ENCODE assay signal across 12 cellular contexts in genomic region chr3:194984624-194985023, GRCh38.
DNase-seq lines count a peak whose midpoint lies in the region; ATAC-seq, FAIRE-seq and TF ChIP-seq lines count a peak whose summit lies in the region.
"Had no signal": no experiment of that assay in that cellular context is flagged by ENCODE, and none has a peak within 500 bp of the region (broad histone marks: within the 10 kb centered on the region; RNA-seq: fewer than 3 reads in every experiment).

No MANE protein-coding gene starts in this region.

- H3K27ac ChIP-seq in ACC112 (ENCODE audit: low read depth, low read length): no peak overlapping the region
- H3K27ac ChIP-seq in PC-3 (ENCODE audit: low read length): no peak overlapping the region
- no peak overlapping the region for H3K27ac ChIP-seq in trophoblast cell (ENCODE audit: low read depth, low read length)

- POLR2A ChIA-PET in PC-3 (lab: Charles Lee; ENCODE audit: unreplicated experiment): no interaction called here
- POLR2A ChIA-PET in activated CD8-positive, alpha-beta T cell treated with anti-CD3 and anti-CD28 coated beads, Interleukin-2, amount 10 ng/mL, durations not matched to agents 7 days and 5 days (lab: Charles Lee): no interaction called here

- no peaks in the 10 kb centered on the region for H3K79me1 ChIP-seq in trophoblast cell (ENCODE audit: low read length)

- CTCF ChIA-PET in PC-3 (lab: Charles Lee): interaction anchor here (1.0 to 2.5 kb wide), 4 partner anchors 46 to 302 kb away, joined by 3 to 34 read pairs (median 4); no protein-coding TSS in a partner anchor
- CTCF ChIA-PET in activated CD8-positive, alpha-beta T cell treated with anti-CD3 and anti-CD28 coated beads, Interleukin-2, amount 10 ng/mL, durations not matched to agents 7 days and 5 days (lab: Charles Lee): no interaction called here

- no peak overlapping the region for H3K23ac ChIP-seq in trophoblast cell (ENCODE audit: low read length)

- H3K9ac ChIP-seq in PC-3 (ENCODE audit: low read length) (no peak overlapping the region; the same call in 1 of the 2 replicates), trophoblast cell (ENCODE audit: low read length) (no peak overlapping the region)

- H4K20me1 ChIP-seq in PC-3 (ENCODE audit: low read length): no peaks in the 10 kb centered on the region

- peak; percentile 7 for DNase-seq in PC-3
- no peak for DNase-seq in glutamatergic neuron
- DNase-seq in trophoblast cell: no peak
- DNase-seq in RCC 7860 (ENCODE audit: low spot score): no peak
- no peak for DNase-seq in activated CD8-positive, alpha-beta T cell treated with anti-CD3 and anti-CD28 coated beads, Interleukin-2, amount 10 ng/mL, durations not matched to agents 7 days and 5 days
- no peak for DNase-seq in D721Med (ENCODE audit: insufficient read length, low spot score)
- DNase-seq: activated naive CD8-positive, alpha-beta T cell treated with anti-CD3 and anti-CD28 coated beads, Interleukin-2, amount 10 ng/mL, durations not matched to agents 7 days and 5 days had no signal

- H3K9me3 Mint-ChIP-seq in glutamatergic neuron (ENCODE audit: unreplicated experiment): peaks cover 19% of the 10 kb centered on the region
- no peaks in the 10 kb centered on the region for H3K9me3 Mint-ChIP-seq in activated CD8-positive, alpha-beta T cell treated with anti-CD3 and anti-CD28 coated beads, Interleukin-2, amount 10 ng/mL, durations not matched to agents 7 days and 5 days (ENCODE audit: insufficient read depth)
- H3K9me3 Mint-ChIP-seq: T-helper 2 cell treated with Interferon-gamma antibody and Interleukin-4, amounts not matched to agents 5 μg/mL and 100 μg/mL, for 36 hours had no signal

- H3K4me1 Mint-ChIP-seq in glutamatergic neuron (ENCODE audit: low read depth, unreplicated experiment): peaks cover 21% of the 10 kb centered on the region
- no peaks in the 10 kb centered on the region for H3K4me1 Mint-ChIP-seq in activated CD8-positive, alpha-beta T cell treated with anti-CD3 and anti-CD28 coated beads, Interleukin-2, amount 10 ng/mL, durations not matched to agents 7 days and 5 days (ENCODE audit: low read depth)
- H3K4me1 Mint-ChIP-seq: activated naive CD8-positive, alpha-beta T cell treated with anti-CD3 and anti-CD28 coated beads, Interleukin-2, amount 10 ng/mL, durations not matched to agents 7 days and 5 days had no signal

- H4K12ac ChIP-seq in trophoblast cell (ENCODE audit: low read depth, low read length): no peak overlapping the region

- TF ChIP-seq CTCF in PC-3 (conservative IDR thresholded peaks at IDR 0.05; ENCODE audit: low read depth, low read length) (no peak), glutamatergic neuron (IDR thresholded peaks at IDR 0.05; ENCODE audit: partially characterized antibody, unreplicated experiment) (no peak), D721Med (IDR thresholded peaks at IDR 0.05; ENCODE audit: insufficient read depth, missing control alignments) (no peak)

- H4K91ac ChIP-seq in trophoblast cell (ENCODE audit: low read depth, low read length): no peak overlapping the region

- no peaks in the 10 kb centered on the region for H3F3A ChIP-seq in PC-3 (ENCODE audit: low read length, unreplicated experiment)

- peak overlapping the region; percentile 30 for H3K27ac Mint-ChIP-seq in glutamatergic neuron (ENCODE audit: unreplicated experiment)
- no peak overlapping the region for H3K27ac Mint-ChIP-seq in activated CD8-positive, alpha-beta T cell treated with anti-CD3 and anti-CD28 coated beads, Interleukin-2, amount 10 ng/mL, durations not matched to agents 7 days and 5 days
- H3K27ac Mint-ChIP-seq: activated naive CD8-positive, alpha-beta T cell treated with anti-CD3 and anti-CD28 coated beads, Interleukin-2, amount 10 ng/mL, durations not matched to agents 7 days and 5 days; T-helper 2 cell treated with Interferon-gamma antibody and Interleukin-4, amounts not matched to agents 5 μg/mL and 100 μg/mL, for 36 hours; type B pancreatic cell had no signal

- H3K36me3 ChIP-seq in ACC112 (ENCODE audit: insufficient read depth, low read length) (no peaks in the 10 kb centered on the region), PC-3 (ENCODE audit: low read depth, low read length) (no peaks in the 10 kb centered on the region), trophoblast cell (ENCODE audit: control insufficient read depth in 1 of 2, insufficient read depth in 2 of 2, low read length in 2 of 2) (no peaks in the 10 kb centered on the region)
- H3K36me3 ChIP-seq: MG63 had no signal

- no peak overlapping the region for H3K4ac ChIP-seq in trophoblast cell (ENCODE audit: low read depth, low read length)

- peak overlapping the region; percentile 23 for H3K4me3 Mint-ChIP-seq in glutamatergic neuron (ENCODE audit: unreplicated experiment)
- H3K4me3 Mint-ChIP-seq in activated CD8-positive, alpha-beta T cell treated with anti-CD3 and anti-CD28 coated beads, Interleukin-2, amount 10 ng/mL, durations not matched to agents 7 days and 5 days: no peak overlapping the region
- H3K4me3 Mint-ChIP-seq: activated naive CD8-positive, alpha-beta T cell treated with anti-CD3 and anti-CD28 coated beads, Interleukin-2, amount 10 ng/mL, durations not matched to agents 7 days and 5 days; T-helper 2 cell treated with Interferon-gamma antibody and Interleukin-4, amounts not matched to agents 5 μg/mL and 100 μg/mL, for 36 hours; type B pancreatic cell had no signal

- intact Hi-C loops in PC-3 (cut with micrococcal nuclease): loop anchor here (1.0 to 5.0 kb wide), 5 partner anchors 78 to 302 kb away; no protein-coding TSS in a partner anchor

- no TSS peak for BruUV-seq in PC-3 (replicated peaks; lab: Mats Ljungman, UMichigan)

- no CpG with 5 or more reads among the region's 9 CpGs for WGBS in trophoblast cell (ENCODE audit: extremely low coverage, insufficient coverage, insufficient read length)

- peaks cover 19% of the 10 kb centered on the region for H3K27me3 Mint-ChIP-seq in glutamatergic neuron (ENCODE audit: unreplicated experiment)
- peaks cover 26% of the 10 kb centered on the region for H3K27me3 Mint-ChIP-seq in activated CD8-positive, alpha-beta T cell treated with anti-CD3 and anti-CD28 coated beads, Interleukin-2, amount 10 ng/mL, durations not matched to agents 7 days and 5 days (ENCODE audit: low read depth)

- ATAC-seq in PC-3 (peak; percentile 10; the same call in 1 of the 2 replicates), GM21723 (IDR thresholded peaks at IDR 0.05; ENCODE audit: unreplicated experiment) (no peak)
- ATAC-seq in activated CD8-positive, alpha-beta T cell treated with anti-CD3 and anti-CD28 coated beads, Interleukin-2, amount 10 ng/mL, durations not matched to agents 7 days and 5 days: no peak

- H2AK5ac ChIP-seq in trophoblast cell (ENCODE audit: low read length): no peak overlapping the region

- H3K4me2 ChIP-seq in PC-3 (ENCODE audit: low read length): peak overlapping the region; percentile 75
- peak overlapping the region; percentile 39 for H3K4me2 ChIP-seq in trophoblast cell (ENCODE audit: low read length)

- peaks cover 17% of the 10 kb centered on the region for H3K36me3 Mint-ChIP-seq in glutamatergic neuron (ENCODE audit: unreplicated experiment)
- no peaks in the 10 kb centered on the region for H3K36me3 Mint-ChIP-seq in activated CD8-positive, alpha-beta T cell treated with anti-CD3 and anti-CD28 coated beads, Interleukin-2, amount 10 ng/mL, durations not matched to agents 7 days and 5 days (ENCODE audit: low read depth)
- H3K36me3 Mint-ChIP-seq: activated naive CD8-positive, alpha-beta T cell treated with anti-CD3 and anti-CD28 coated beads, Interleukin-2, amount 10 ng/mL, durations not matched to agents 7 days and 5 days; type B pancreatic cell had no signal

- FAIRE-seq in RCC 7860 (lab: Jason Lieb, UNC) (no peak), D721Med (lab: Jason Lieb, UNC) (no peak)

- H2BK12ac ChIP-seq in trophoblast cell (ENCODE audit: low read length): no peak overlapping the region

- no peak overlapping the region for H2AFZ ChIP-seq in ACC112 (ENCODE audit: low read length, unreplicated experiment)
- H2AFZ ChIP-seq in PC-3 (ENCODE audit: low read length): peak overlapping the region; percentile 80
- H2AFZ ChIP-seq in trophoblast cell (ENCODE audit: insufficient read depth, low read length, poor library complexity): peak overlapping the region; percentile 23

- H3K18ac ChIP-seq in trophoblast cell (ENCODE audit: low read length): no peak overlapping the region

- H3K4me3 ChIP-seq in ACC112 (ENCODE audit: low read depth, low read length) (peak overlapping the region; percentile 46; the same call in 1 of the 2 replicates), PC-3 (ENCODE audit: low read length) (peak overlapping the region; percentile 51; the same call in 1 of the 2 replicates), trophoblast cell (ENCODE audit: low read depth, low read length) (no peak overlapping the region)
- H3K4me3 ChIP-seq: MG63 had no signal

- H2BK120ac ChIP-seq in trophoblast cell (ENCODE audit: insufficient read depth, low read length, poor library complexity): no peak overlapping the region

- H3K4me1 ChIP-seq in ACC112 (ENCODE audit: control insufficient read depth, insufficient read depth, low read length, unreplicated experiment) (peaks cover 3% of the 10 kb centered on the region), PC-3 (ENCODE audit: insufficient read depth, low read length) (peaks cover 42% of the 10 kb centered on the region), trophoblast cell (ENCODE audit: control insufficient read depth in 1 of 2, insufficient read depth in 2 of 2, low read length in 2 of 2) (peaks cover 16 to 24% of the 10 kb centered on the region in 2 experiments)

- no peaks in the 10 kb centered on the region for H3K79me2 ChIP-seq in ACC112 (ENCODE audit: control insufficient read depth, insufficient read depth, low read length, unreplicated experiment)
- no peaks in the 10 kb centered on the region for H3K79me2 ChIP-seq in PC-3 (ENCODE audit: low read length)
- H3K79me2 ChIP-seq in trophoblast cell (ENCODE audit: control insufficient read depth, insufficient read depth, low read length, poor library complexity): no peaks in the 10 kb centered on the region

- no peaks in the 10 kb centered on the region for H3K9me2 ChIP-seq in PC-3 (replicated peaks; ENCODE audit: low read length)

- no peak overlapping the region for H2BK5ac ChIP-seq in trophoblast cell (ENCODE audit: low read depth, low read length, poor library complexity)

- H3K27me3 ChIP-seq in ACC112 (ENCODE audit: insufficient read depth, low read length): peaks cover 11% of the 10 kb centered on the region; the same call in 1 of the 2 replicates
- no peaks in the 10 kb centered on the region for H3K27me3 ChIP-seq in PC-3 (ENCODE audit: low read length)
- H3K27me3 ChIP-seq in trophoblast cell (ENCODE audit: insufficient read depth, low read length): no peaks in the 10 kb centered on the region
- H3K27me3 ChIP-seq: MG63 had no signal

- H3K14ac ChIP-seq in trophoblast cell (ENCODE audit: low read length): no peak overlapping the region

- H3K9me3 ChIP-seq in PC-3 (ENCODE audit: low read length): no peaks in the 10 kb centered on the region
- H3K9me3 ChIP-seq in trophoblast cell (ENCODE audit: insufficient read depth, low read depth, low read length): peaks cover 7% of the 10 kb centered on the region

- H4K8ac ChIP-seq in trophoblast cell (ENCODE audit: low read depth, low read length): peak overlapping the region; percentile 52
